In genomic region chr11:12914401-12914912, GRCh38 we compare ENCODE assay signal across 8 cellular contexts.
DNase-seq lines count a peak whose midpoint lies in the region; ATAC-seq and TF ChIP-seq lines count a peak whose summit lies in the region.

No MANE protein-coding gene starts in this region.

- H3K27me3 ChIP-seq in breast epithelium = no peaks in the 10 kb centered on the region

- CTCF ChIA-PET in AG04449 (lab: Yijun Ruan, JAX) = interaction anchor here (0.7 to 2.9 kb wide), 34 partner anchors 8 to 626 kb away, joined by 3 to 52 read pairs (median 4); no protein-coding TSS in a partner anchor

- intact Hi-C loops in breast epithelium (cut with DNase I; ENCODE audit: low total_unique reads) = no loop called here

- H3K4me1 ChIP-seq in breast epithelium = no peaks in the 10 kb centered on the region

- DNase-seq in AG04449 (ENCODE audit: low read depth, low spot score) (no peak), NCI-H2227 (lab: John Stamatoyannopoulos, UW; ENCODE audit: unreplicated experiment) (peak; percentile 70), breast epithelium (ENCODE audit: low spot score in 2 of 2) (peak in 1 of 2 donors; percentile 44)
- peak; percentile 9 for DNase-seq in stimulated activated CD4-positive, alpha-beta T cell treated with anti-CD3 and anti-CD28 coated beads, Interleukin-4, amount 100 ng/mL, for 1 hour
- DNase-seq in central memory CD4-positive, alpha-beta T cell = no peak

- H3K9me3 ChIP-seq in breast epithelium = no peaks in the 10 kb centered on the region
- no peaks in the 10 kb centered on the region for H3K9me3 ChIP-seq in iPS-18c (ENCODE audit: control insufficient read depth, insufficient read depth, low read length)

- TF ChIP-seq CTCF in AG04449 (IDR thresholded peaks at IDR 0.05; ENCODE audit: insufficient read depth, low read length, missing control alignments) (peak; percentile 86), breast epithelium (IDR thresholded peaks at IDR 0.05) (peak in 2 of 3 donors; percentile 14 to 16)

- POLR2A ChIA-PET in AG04449 (lab: Yijun Ruan, JAX) = interaction anchor here (0.6 to 0.8 kb wide), 3 partner anchors 14 to 241 kb away, joined by 3 to 4 read pairs (median 3); no protein-coding TSS in a partner anchor

- ATAC-seq in GM18511 (IDR thresholded peaks at IDR 0.05; ENCODE audit: unreplicated experiment) (peak; percentile 57), HG02588 (IDR thresholded peaks at IDR 0.05; ENCODE audit: unreplicated experiment) (no peak)

- TF ChIP-seq POLR2A in breast epithelium (IDR thresholded peaks at IDR 0.05) = no peak

- H3K4me3 ChIP-seq in AG04449 (ENCODE audit: low read depth, low read length) (no peak overlapping the region), breast epithelium (no peak overlapping the region), iPS-18c (ENCODE audit: insufficient read depth, low read depth, low read length) (peak overlapping the region; percentile 9; the same call in 1 of the 2 replicates)

- no peaks in the 10 kb centered on the region for H3K36me3 ChIP-seq in breast epithelium

- peak overlapping the region; percentile 13 to 21 for H3K27ac ChIP-seq in breast epithelium

Comparison
In these comparisons a context has a peak if more than half of its experiments do, and no peak if none do; other contexts are left out.
1. DNase-seq: peak in NCI-H2227 (single experiment) and stimulated activated CD4-positive, alpha-beta T cell treated with anti-CD3 and anti-CD28 coated beads, Interleukin-4, amount 100 ng/mL, for 1 hour (single experiment); none in AG04449 (single experiment) and central memory CD4-positive, alpha-beta T cell (single experiment).